In genomic region chr21:28294046-28294445, GRCh38 we compare ENCODE assay signal across 25 cellular contexts.
DNase-seq lines count a peak whose midpoint lies in the region; ATAC-seq and TF ChIP-seq lines count a peak whose summit lies in the region.
"Had no signal": no experiment of that assay in that cellular context is flagged by ENCODE, and none has a peak within 500 bp of the region (broad histone marks: within the 10 kb centered on the region; RNA-seq: fewer than 3 reads in every experiment).

No MANE protein-coding gene starts in this region.

- peaks cover 40% of the 10 kb centered on the region for H3K4me1 ChIP-seq in ACC112 (ENCODE audit: control insufficient read depth, insufficient read depth, low read length, unreplicated experiment)
- H3K4me1 ChIP-seq: A549, gastrocnemius medialis, left lung, right atrium auricular region had no signal

- CTCF ChIA-PET in activated CD4-positive, alpha-beta T cell treated with anti-CD3 and anti-CD28 coated beads, Interleukin-2, amount 10 ng/mL, durations not matched to agents 7 days and 5 days (lab: Charles Lee), result no interaction called here

- H3K9me3 Mint-ChIP-seq in activated CD4-positive, alpha-beta T cell treated with anti-CD3 and anti-CD28 coated beads, Interleukin-2, amount 10 ng/mL, durations not matched to agents 7 days and 5 days, result peaks cover 8% of the 10 kb centered on the region
- no peaks in the 10 kb centered on the region for H3K9me3 Mint-ChIP-seq in activated T-helper 2 cell treated with anti-CD3 and anti-CD28 coated beads, Interferon-gamma antibody, Interleukin-2, Interleukin-4, amounts not matched to agents 10 μg/mL and 5 μg/mL and 100 μg/mL, durations not matched to agents 14 hours and 24 hours and 36 hours
- H3K9me3 Mint-ChIP-seq: stimulated activated naive CD8-positive, alpha-beta T cell treated with anti-CD3 and anti-CD28 coated beads, Interleukin-15, Interleukin-2, amounts not matched to agents 100 ng/mL and 50 ng/mL, for 24 hours had no signal

- H3K4me3 ChIP-seq in ACC112 (ENCODE audit: low read depth, low read length) (no peak overlapping the region), fibroblast of villous mesenchyme (ENCODE audit: low read depth, low read length) (no peak overlapping the region)
- H3K4me3 ChIP-seq: A549, gastrocnemius medialis, left lung, mucosa of descending colon, right atrium auricular region had no signal

- no peaks in the 10 kb centered on the region for H3K36me3 Mint-ChIP-seq in activated CD4-positive, alpha-beta T cell treated with anti-CD3 and anti-CD28 coated beads, Interleukin-2, amount 10 ng/mL, durations not matched to agents 7 days and 5 days (ENCODE audit: low read depth)
- H3K36me3 Mint-ChIP-seq in activated T-helper 2 cell treated with anti-CD3 and anti-CD28 coated beads, Interferon-gamma antibody, Interleukin-2, Interleukin-4, amounts not matched to agents 10 μg/mL and 5 μg/mL and 100 μg/mL, durations not matched to agents 14 hours and 24 hours and 36 hours (ENCODE audit: low read depth), result no peaks in the 10 kb centered on the region
- H3K36me3 Mint-ChIP-seq: activated naive CD8-positive, alpha-beta T cell treated with anti-CD3 and anti-CD28 coated beads, Interleukin-2, amount 10 ng/mL, durations not matched to agents 7 days and 5 days; CD4-positive, CD25-positive, alpha-beta regulatory T cell had no signal

- no peak for TF ChIP-seq CTCF in fibroblast of villous mesenchyme (IDR thresholded peaks at IDR 0.05; ENCODE audit: insufficient read depth, low read depth, low read length)

- H3K27ac ChIP-seq in ACC112 (ENCODE audit: low read depth, low read length), result peak overlapping the region; percentile 77
- H3K27ac ChIP-seq: A549, gastrocnemius medialis, KMS-11, left lung, right atrium auricular region had no signal

- DNase-seq in HT-29 (ENCODE audit: low spot score), result peak; percentile 4
- DNase-seq in astrocyte of the hippocampus (ENCODE audit: low read depth, low spot score), result peak; percentile 3
- peak; percentile 88 for DNase-seq in fibroblast of villous mesenchyme (ENCODE audit: low read depth)
- no peak for DNase-seq in activated CD4-positive, alpha-beta T cell treated with anti-CD3 and anti-CD28 coated beads, Interleukin-2, amount 10 ng/mL, durations not matched to agents 7 days and 5 days
- no peak for DNase-seq in cerebellum (ENCODE audit: low spot score)
- DNase-seq in activated T-helper 2 cell treated with anti-CD3 and anti-CD28 coated beads, Interferon-gamma antibody, Interleukin-2, Interleukin-4, amounts not matched to agents 10 μg/mL and 5 μg/mL and 100 μg/mL, durations not matched to agents 14 hours and 24 hours and 36 hours (ENCODE audit: low spot score), result no peak
- DNase-seq: activated CD8-positive, alpha-beta memory T cell treated with anti-CD3 and anti-CD28 coated beads for 24 hours; activated naive CD8-positive, alpha-beta T cell treated with anti-CD3 and anti-CD28 coated beads, Interleukin-2, amount 10 ng/mL, durations not matched to agents 7 days and 5 days; CD4-positive, CD25-positive, alpha-beta regulatory T cell; endodermal cell; gastrocnemius medialis; left lung; mucosa of descending colon; NCI-H1105; NCI-H69; OCI-M1; trophoblast cell had no signal

- ATAC-seq in GM18870 (IDR thresholded peaks at IDR 0.05; ENCODE audit: unreplicated experiment), result no peak
- ATAC-seq: A549, gastrocnemius medialis, left lung, mucosa of descending colon had no signal

- H3K4me3 Mint-ChIP-seq in activated CD4-positive, alpha-beta T cell treated with anti-CD3 and anti-CD28 coated beads, Interleukin-2, amount 10 ng/mL, durations not matched to agents 7 days and 5 days, result no peak overlapping the region
- no peak overlapping the region for H3K4me3 Mint-ChIP-seq in activated T-helper 2 cell treated with anti-CD3 and anti-CD28 coated beads, Interferon-gamma antibody, Interleukin-2, Interleukin-4, amounts not matched to agents 10 μg/mL and 5 μg/mL and 100 μg/mL, durations not matched to agents 14 hours and 24 hours and 36 hours (ENCODE audit: low read depth)
- H3K4me3 Mint-ChIP-seq: activated naive CD8-positive, alpha-beta T cell treated with anti-CD3 and anti-CD28 coated beads, Interleukin-2, amount 10 ng/mL, durations not matched to agents 7 days and 5 days; activated T-helper 1 cell treated with anti-CD3 and anti-CD28 coated beads, Interleukin-12 subunit alpha, Interleukin-12 subunit beta, Interleukin-2, Interleukin-4 antibody, amounts not matched to agents 30 ng/mL and 10 ng/mL and 1 ng/mL, durations not matched to agents 14 hours and 24 hours and 36 hours; CD4-positive, CD25-positive, alpha-beta regulatory T cell; central memory CD8-positive, alpha-beta T cell; endodermal cell; stimulated activated naive CD8-positive, alpha-beta T cell treated with anti-CD3 and anti-CD28 coated beads, Interleukin-15, Interleukin-2, amounts not matched to agents 100 ng/mL and 50 ng/mL, for 24 hours had no signal

- no peaks in the 10 kb centered on the region for H3K27me3 ChIP-seq in ACC112 (ENCODE audit: insufficient read depth, low read length)
- H3K27me3 ChIP-seq: gastrocnemius medialis, left lung, right atrium auricular region had no signal

- intact Hi-C loops in activated T-helper 2 cell treated with anti-CD3 and anti-CD28 coated beads, Interferon-gamma antibody, Interleukin-2, Interleukin-4, amounts not matched to agents 10 μg/mL and 5 μg/mL and 100 μg/mL, durations not matched to agents 14 hours and 24 hours and 36 hours (cut with micrococcal nuclease), result no loop called here

- no peaks in the 10 kb centered on the region for H3K79me2 ChIP-seq in ACC112 (ENCODE audit: control insufficient read depth, insufficient read depth, low read length, unreplicated experiment)

- POLR2A ChIA-PET in activated CD4-positive, alpha-beta T cell treated with anti-CD3 and anti-CD28 coated beads, Interleukin-2, amount 10 ng/mL, durations not matched to agents 7 days and 5 days (lab: Charles Lee), result no interaction called here

- no peak overlapping the region for H3K27ac Mint-ChIP-seq in activated CD4-positive, alpha-beta T cell treated with anti-CD3 and anti-CD28 coated beads, Interleukin-2, amount 10 ng/mL, durations not matched to agents 7 days and 5 days
- H3K27ac Mint-ChIP-seq in activated T-helper 2 cell treated with anti-CD3 and anti-CD28 coated beads, Interferon-gamma antibody, Interleukin-2, Interleukin-4, amounts not matched to agents 10 μg/mL and 5 μg/mL and 100 μg/mL, durations not matched to agents 14 hours and 24 hours and 36 hours, result no peak overlapping the region
- H3K27ac Mint-ChIP-seq: activated naive CD8-positive, alpha-beta T cell treated with anti-CD3 and anti-CD28 coated beads, Interleukin-2, amount 10 ng/mL, durations not matched to agents 7 days and 5 days; activated T-helper 1 cell treated with anti-CD3 and anti-CD28 coated beads, Interleukin-12 subunit alpha, Interleukin-12 subunit beta, Interleukin-2, Interleukin-4 antibody, amounts not matched to agents 30 ng/mL and 10 ng/mL and 1 ng/mL, durations not matched to agents 14 hours and 24 hours and 36 hours; CD4-positive, CD25-positive, alpha-beta regulatory T cell; endodermal cell; stimulated activated naive CD8-positive, alpha-beta T cell treated with anti-CD3 and anti-CD28 coated beads, Interleukin-15, Interleukin-2, amounts not matched to agents 100 ng/mL and 50 ng/mL, for 24 hours had no signal

- no peaks in the 10 kb centered on the region for H3K27me3 Mint-ChIP-seq in activated CD4-positive, alpha-beta T cell treated with anti-CD3 and anti-CD28 coated beads, Interleukin-2, amount 10 ng/mL, durations not matched to agents 7 days and 5 days
- no peaks in the 10 kb centered on the region for H3K27me3 Mint-ChIP-seq in activated T-helper 2 cell treated with anti-CD3 and anti-CD28 coated beads, Interferon-gamma antibody, Interleukin-2, Interleukin-4, amounts not matched to agents 10 μg/mL and 5 μg/mL and 100 μg/mL, durations not matched to agents 14 hours and 24 hours and 36 hours (ENCODE audit: low read depth)
- H3K27me3 Mint-ChIP-seq: activated naive CD8-positive, alpha-beta T cell treated with anti-CD3 and anti-CD28 coated beads, Interleukin-2, amount 10 ng/mL, durations not matched to agents 7 days and 5 days; CD4-positive, CD25-positive, alpha-beta regulatory T cell; central memory CD8-positive, alpha-beta T cell; stimulated activated naive CD8-positive, alpha-beta T cell treated with anti-CD3 and anti-CD28 coated beads, Interleukin-15, Interleukin-2, amounts not matched to agents 100 ng/mL and 50 ng/mL, for 24 hours had no signal

- no peaks in the 10 kb centered on the region for H3K4me1 Mint-ChIP-seq in activated CD4-positive, alpha-beta T cell treated with anti-CD3 and anti-CD28 coated beads, Interleukin-2, amount 10 ng/mL, durations not matched to agents 7 days and 5 days
- no peaks in the 10 kb centered on the region for H3K4me1 Mint-ChIP-seq in activated T-helper 2 cell treated with anti-CD3 and anti-CD28 coated beads, Interferon-gamma antibody, Interleukin-2, Interleukin-4, amounts not matched to agents 10 μg/mL and 5 μg/mL and 100 μg/mL, durations not matched to agents 14 hours and 24 hours and 36 hours (ENCODE audit: low read depth)
- H3K4me1 Mint-ChIP-seq: activated naive CD8-positive, alpha-beta T cell treated with anti-CD3 and anti-CD28 coated beads, Interleukin-2, amount 10 ng/mL, durations not matched to agents 7 days and 5 days; CD4-positive, CD25-positive, alpha-beta regulatory T cell; central memory CD8-positive, alpha-beta T cell; endodermal cell had no signal

- no peaks in the 10 kb centered on the region for H3K36me3 ChIP-seq in ACC112 (ENCODE audit: insufficient read depth, low read length)
- H3K36me3 ChIP-seq: gastrocnemius medialis, left lung, right atrium auricular region had no signal

- peak overlapping the region; percentile 47 for H2AFZ ChIP-seq in ACC112 (ENCODE audit: low read length, unreplicated experiment)

Comparison
In these comparisons a context has a peak if more than half of its experiments do, and no peak if none do; other contexts are left out.
1. DNase-seq: peak in HT-29 (single experiment), astrocyte of the hippocampus (single experiment) and fibroblast of villous mesenchyme (single experiment); none in activated CD4-positive, alpha-beta T cell treated with anti-CD3 and anti-CD28 coated beads, Interleukin-2, amount 10 ng/mL, durations not matched to agents 7 days and 5 days (single experiment), cerebellum (single experiment) and activated T-helper 2 cell treated with anti-CD3 and anti-CD28 coated beads, Interferon-gamma antibody, Interleukin-2, Interleukin-4, amounts not matched to agents 10 μg/mL and 5 μg/mL and 100 μg/mL, durations not matched to agents 14 hours and 24 hours and 36 hours (single experiment).